8 cellular contexts compared by ENCODE assay signal in genomic region chr17:81345211-81346089, GRCh38. TPM values are rescaled to one million over a fixed set of nuclear protein-coding genes. Genes with fewer than 3 reads are reported as not detected.
DNase-seq lines count a peak whose midpoint lies in the region; ATAC-seq and TF ChIP-seq lines count a peak whose summit lies in the region.

No MANE protein-coding gene starts in this region.

- peaks cover 49% of the 10 kb centered on the region for H3K36me3 ChIP-seq in SJSA1

- under 1% methylated on average over 95 of the region's 96 CpGs for whole genome bisulfite sequencing in right cardiac atrium

- intact Hi-C loops in right cardiac atrium (cut with DNase I) = no loop called here

- in situ Hi-C loops in astrocyte of the cerebellum (cut with HindIII; ENCODE audit: low sequenced_read_pairs) = no loop called here

- H3K9me3 ChIP-seq in SJSA1 (replicated peaks) = no peaks in the 10 kb centered on the region
- no peaks in the 10 kb centered on the region for H3K9me3 ChIP-seq in right cardiac atrium (ENCODE audit: control insufficient read depth, low read length)

- peak overlapping the region; percentile 75 for H3K27ac ChIP-seq in SJSA1
- peak overlapping the region; percentile 90 for H3K27ac ChIP-seq in right cardiac atrium (ENCODE audit: low read length)

- peak; percentile 42 for ATAC-seq in GM21737 (IDR thresholded peaks at IDR 0.05; ENCODE audit: unreplicated experiment)
- peak; percentile 76 to 79 for ATAC-seq in right cardiac atrium

- peak; percentile 39 for TF ChIP-seq CTCF in astrocyte of the cerebellum (IDR thresholded peaks at IDR 0.05; ENCODE audit: low read depth, low read length, missing control alignments)

- H3K4me3 ChIP-seq in SJSA1 = peak overlapping the region; percentile 86
- H3K4me3 ChIP-seq in astrocyte of the cerebellum (ENCODE audit: low read depth, low read length) = peak overlapping the region; percentile 96
- peak overlapping the region; percentile 80 for H3K4me3 ChIP-seq in right cardiac atrium (ENCODE audit: low read length)

- H3K27me3 ChIP-seq in SJSA1 (replicated peaks) (no peaks in the 10 kb centered on the region), right cardiac atrium (ENCODE audit: control insufficient read depth, insufficient read depth) (no peaks in the 10 kb centered on the region)

- H3K4me1 ChIP-seq in SJSA1 (replicated peaks) (peaks cover 27% of the 10 kb centered on the region), right cardiac atrium (ENCODE audit: control insufficient read depth, insufficient read depth, low read length) (no peaks in the 10 kb centered on the region)

- DNase-seq in GDM1 (lab: John Stamatoyannopoulos, UW) (peak; percentile 62), Kasumi-1 (lab: John Stamatoyannopoulos, UW) (peak; percentile 44 to 56), SJSA1 (ENCODE audit: low read depth in 1 of 2, low spot score in 2 of 2) (peak; percentile 93 to 96), astrocyte of the cerebellum (ENCODE audit: low read depth) (peak; percentile 70), right cardiac atrium (peak; percentile 93 to 97 (median 97)), pulmonary artery endothelial cell (ENCODE audit: low read depth, low spot score) (peak; percentile 76), middle frontal gyrus (ENCODE audit: extremely low spot score, low spot score) (no peak)

RNA-seq across cellular contexts. Expression of gene BAHCC1, which starts 49.8 kb away (rescaled TPM):
- total RNA-seq in SJSA1 (2014; rRNA removed; shearing (Covaris generic)) = 5.7 and 6.6 TPM in 2 replicates
- total RNA-seq in right cardiac atrium (10 to 100 TPM in 2 of 4 donors, 1 to 10 TPM in 2; 8.3 to 12.8 (median 9.4) TPM), pulmonary artery endothelial cell (2.5 and 2.8 TPM in 2 replicates)
- polyA plus RNA-seq in right cardiac atrium = 8.7 TPM

RNA-seq across cellular contexts. Expression of gene SLC38A10, which starts 50.3 kb away (rescaled TPM):
- total RNA-seq in SJSA1 (2014; rRNA removed; shearing (Covaris generic)) = 81.4 and 109 TPM in 2 replicates
- total RNA-seq in right cardiac atrium (10 to 100 TPM; 50.8 to 63.9 (median 53.5) TPM), pulmonary artery endothelial cell (61.1 and 66.2 TPM in 2 replicates)
- 61.5 TPM for polyA plus RNA-seq in right cardiac atrium
